ENCODE assay signal across 26 cellular contexts in genomic region chr3:178310833-178311380, GRCh38.
"Had no signal": no experiment of that assay in that cellular context is flagged by ENCODE, and none has a peak within 500 bp of the region (broad histone marks: within the 10 kb centered on the region; RNA-seq: fewer than 3 reads in every experiment).

No MANE protein-coding gene starts in this region.

- H3K27ac Mint-ChIP-seq: activated CD4-positive, alpha-beta T cell treated with anti-CD3 and anti-CD28 coated beads for 36 hours; activated naive CD8-positive, alpha-beta T cell; activated T-helper 2 cell treated with anti-CD3 and anti-CD28 coated beads, Interferon-gamma antibody, Interleukin-2, Interleukin-4, amounts not matched to agents 10 μg/mL and 5 μg/mL and 100 μg/mL, durations not matched to agents 14 hours and 24 hours and 36 hours; effector memory CD8-positive, alpha-beta T cell; stimulated activated effector memory CD8-positive, alpha-beta T cell treated with anti-CD3 and anti-CD28 coated beads, Interleukin-12 subunit alpha, Interleukin-12 subunit beta, amount 100 ng/mL, for 72 hours; WTC11 had no signal

- H3K4me1 Mint-ChIP-seq: activated CD4-positive, alpha-beta T cell treated with anti-CD3 and anti-CD28 coated beads for 36 hours; central memory CD8-positive, alpha-beta T cell; stimulated activated effector memory CD8-positive, alpha-beta T cell treated with anti-CD3 and anti-CD28 coated beads, Interleukin-12 subunit alpha, Interleukin-12 subunit beta, amount 100 ng/mL, for 72 hours; WTC11 had no signal

- H3K4me3 ChIP-seq: adrenal gland, ascending aorta, breast epithelium, dorsolateral prefrontal cortex, esophagus muscularis mucosa, right lobe of liver, skin epidermis, stomach, suprapubic skin, transverse colon had no signal

- ATAC-seq: activated CD4-positive, alpha-beta T cell treated with anti-CD3 and anti-CD28 coated beads for 36 hours; activated T-cell treated with anti-CD3 and anti-CD28 coated beads, Interleukin-2, amount 50 U/mL, for 4 hours; effector memory CD8-positive, alpha-beta T cell; right lobe of liver; stimulated activated effector memory CD8-positive, alpha-beta T cell treated with anti-CD3 and anti-CD28 coated beads, Interleukin-12 subunit alpha, Interleukin-12 subunit beta, amount 100 ng/mL, for 72 hours; WTC11 had no signal

- H3K9me3 ChIP-seq: adrenal gland, ascending aorta, breast epithelium, esophagus muscularis mucosa, right lobe of liver, stomach, suprapubic skin, transverse colon had no signal

- H3K36me3 ChIP-seq: adrenal gland, ascending aorta, breast epithelium, esophagus muscularis mucosa, right lobe of liver, stomach, suprapubic skin, transverse colon had no signal

- H3K27me3 Mint-ChIP-seq: activated CD4-positive, alpha-beta T cell treated with anti-CD3 and anti-CD28 coated beads for 36 hours; activated naive CD8-positive, alpha-beta T cell had no signal

- H3K36me3 Mint-ChIP-seq: activated naive CD8-positive, alpha-beta T cell; stimulated activated effector memory CD8-positive, alpha-beta T cell treated with anti-CD3 and anti-CD28 coated beads, Interleukin-12 subunit alpha, Interleukin-12 subunit beta, amount 100 ng/mL, for 72 hours; WTC11 had no signal

- H3K9me3 Mint-ChIP-seq: activated T-cell treated with anti-CD3 and anti-CD28 coated beads, Interleukin-2, amount 50 U/mL, for 4 hours; activated T-helper 2 cell treated with anti-CD3 and anti-CD28 coated beads, Interferon-gamma antibody, Interleukin-2, Interleukin-4, amounts not matched to agents 10 μg/mL and 5 μg/mL and 100 μg/mL, durations not matched to agents 14 hours and 24 hours and 36 hours; central memory CD8-positive, alpha-beta T cell; effector memory CD8-positive, alpha-beta T cell; stimulated activated effector memory CD8-positive, alpha-beta T cell treated with anti-CD3 and anti-CD28 coated beads, Interleukin-12 subunit alpha, Interleukin-12 subunit beta, amount 100 ng/mL, for 72 hours; WTC11 had no signal

- H3K27ac ChIP-seq: adrenal gland, ascending aorta, breast epithelium, dorsolateral prefrontal cortex, esophagus muscularis mucosa, right lobe of liver, skin epidermis, stomach, suprapubic skin, transverse colon had no signal

- H3K4me3 Mint-ChIP-seq: activated CD4-positive, alpha-beta T cell treated with anti-CD3 and anti-CD28 coated beads for 36 hours; activated naive CD8-positive, alpha-beta T cell; activated T-cell treated with anti-CD3 and anti-CD28 coated beads, Interleukin-2, amount 50 U/mL, for 4 hours; central memory CD8-positive, alpha-beta T cell; effector memory CD8-positive, alpha-beta T cell; nephron; stimulated activated effector memory CD8-positive, alpha-beta T cell treated with anti-CD3 and anti-CD28 coated beads, Interleukin-12 subunit alpha, Interleukin-12 subunit beta, amount 100 ng/mL, for 72 hours; WTC11 had no signal

- DNase-seq: activated CD4-positive, alpha-beta T cell treated with anti-CD3 and anti-CD28 coated beads for 36 hours; activated CD4-positive, alpha-beta T cell treated with anti-CD3 and anti-CD28 coated beads, Interleukin-2, amount 50 U/mL, for 48 hours; activated CD8-positive, alpha-beta memory T cell treated with anti-CD3 and anti-CD28 coated beads, Interleukin-2, amount 50 U/mL, for 48 hours; activated naive CD4-positive, alpha-beta T cell; activated T-cell treated with anti-CD3 and anti-CD28 coated beads, Interleukin-2, amount 50 U/mL, for 4 hours; adrenal gland; dorsolateral prefrontal cortex; effector memory CD8-positive, alpha-beta T cell; hypothalamus; occipital lobe; right lobe of liver; stimulated activated CD4-positive, alpha-beta T cell treated with anti-CD3 and anti-CD28 coated beads, Interleukin-1b, Interleukin-23, amount 100 ng/mL, for 48 hours; stomach; T1000; transverse colon had no signal

- H3K4me1 ChIP-seq: adrenal gland, ascending aorta, breast epithelium, right lobe of liver, stomach, suprapubic skin, transverse colon had no signal

- H3K27me3 ChIP-seq: adrenal gland, ascending aorta, breast epithelium, dorsolateral prefrontal cortex, esophagus muscularis mucosa, right lobe of liver, stomach, suprapubic skin, transverse colon had no signal
